In the genomic region with DNA sequence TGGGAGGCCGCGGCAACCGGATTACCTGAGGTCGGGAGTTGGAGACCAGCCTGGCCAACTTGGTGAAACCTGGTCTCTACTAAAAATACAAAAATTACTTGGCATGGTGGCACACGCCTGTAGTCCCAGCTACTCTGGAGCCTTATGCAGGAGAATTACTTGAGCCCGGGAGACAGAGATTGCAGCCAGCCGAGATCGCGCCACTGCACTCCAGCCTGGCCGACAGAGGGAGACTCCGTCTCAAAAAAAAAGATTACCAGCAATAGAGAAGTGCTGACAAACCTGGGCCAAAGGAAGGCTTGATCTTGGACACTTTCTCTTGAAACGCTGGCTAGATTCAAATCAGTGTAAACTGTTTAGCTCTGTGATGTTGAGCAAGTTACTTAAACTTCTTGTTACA, we compare ENCODE assay signal across 2 cellular contexts.
TF ChIP-seq lines count a peak whose summit lies in the region.

No MANE protein-coding gene starts in this region.

TF ChIP-seq in GM12878, 131 proteins besides CTCF, POLR2A, EP300 and RAD21:
- TF ChIP-seq SMC3 (IDR thresholded peaks at IDR 0.05; ENCODE audit: borderline replicate concordance, low read length) (peak; percentile 42; the same call in 1 of the 2 replicates), PAX8 (IDR thresholded peaks at IDR 0.05) (no peak)
TF ChIP-seq in GM12878: peak in this region for 1.

TF ChIP-seq in liver, 16 proteins besides CTCF, POLR2A, EP300 and RAD21:
- no peak for TF ChIP-seq FOXA1 (IDR thresholded peaks at IDR 0.05)
- no peak for TF ChIP-seq NR2F2 (IDR thresholded peaks at IDR 0.05)
- TF ChIP-seq YY1 (IDR thresholded peaks at IDR 0.05): no peak
- no peak for TF ChIP-seq JUND (IDR thresholded peaks at IDR 0.05)
- no peak for TF ChIP-seq GABPA (IDR thresholded peaks at IDR 0.05 in 1 of 2, conservative IDR thresholded peaks at IDR 0.05 in 1 of 2)
- TF ChIP-seq FOXA2 (IDR thresholded peaks at IDR 0.05): no peak
- TF ChIP-seq, protein P1, sequence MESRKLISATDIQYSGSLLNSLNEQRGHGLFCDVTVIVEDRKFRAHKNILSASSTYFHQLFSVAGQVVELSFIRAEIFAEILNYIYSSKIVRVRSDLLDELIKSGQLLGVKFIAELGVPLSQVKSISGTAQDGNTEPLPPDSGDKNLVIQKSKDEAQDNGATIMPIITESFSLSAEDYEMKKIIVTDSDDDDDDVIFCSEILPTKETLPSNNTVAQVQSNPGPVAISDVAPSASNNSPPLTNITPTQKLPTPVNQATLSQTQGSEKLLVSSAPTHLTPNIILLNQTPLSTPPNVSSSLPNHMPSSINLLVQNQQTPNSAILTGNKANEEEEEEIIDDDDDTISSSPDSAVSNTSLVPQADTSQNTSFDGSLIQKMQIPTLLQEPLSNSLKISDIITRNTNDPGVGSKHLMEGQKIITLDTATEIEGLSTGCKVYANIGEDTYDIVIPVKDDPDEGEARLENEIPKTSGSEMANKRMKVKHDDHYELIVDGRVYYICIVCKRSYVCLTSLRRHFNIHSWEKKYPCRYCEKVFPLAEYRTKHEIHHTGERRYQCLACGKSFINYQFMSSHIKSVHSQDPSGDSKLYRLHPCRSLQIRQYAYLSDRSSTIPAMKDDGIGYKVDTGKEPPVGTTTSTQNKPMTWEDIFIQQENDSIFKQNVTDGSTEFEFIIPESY (IDR thresholded peaks at IDR 0.05): no peak
- no peak for TF ChIP-seq SP1 (IDR thresholded peaks at IDR 0.05)
- TF ChIP-seq, protein P2, sequence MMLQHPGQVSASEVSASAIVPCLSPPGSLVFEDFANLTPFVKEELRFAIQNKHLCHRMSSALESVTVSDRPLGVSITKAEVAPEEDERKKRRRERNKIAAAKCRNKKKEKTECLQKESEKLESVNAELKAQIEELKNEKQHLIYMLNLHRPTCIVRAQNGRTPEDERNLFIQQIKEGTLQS (IDR thresholded peaks at IDR 0.05): no peak
- TF ChIP-seq EGR1 (IDR thresholded peaks at IDR 0.05; ENCODE audit: low read depth in 2 of 2): no peak
- TF ChIP-seq RXRA (IDR thresholded peaks at IDR 0.05): no peak
- TF ChIP-seq, protein P3, sequence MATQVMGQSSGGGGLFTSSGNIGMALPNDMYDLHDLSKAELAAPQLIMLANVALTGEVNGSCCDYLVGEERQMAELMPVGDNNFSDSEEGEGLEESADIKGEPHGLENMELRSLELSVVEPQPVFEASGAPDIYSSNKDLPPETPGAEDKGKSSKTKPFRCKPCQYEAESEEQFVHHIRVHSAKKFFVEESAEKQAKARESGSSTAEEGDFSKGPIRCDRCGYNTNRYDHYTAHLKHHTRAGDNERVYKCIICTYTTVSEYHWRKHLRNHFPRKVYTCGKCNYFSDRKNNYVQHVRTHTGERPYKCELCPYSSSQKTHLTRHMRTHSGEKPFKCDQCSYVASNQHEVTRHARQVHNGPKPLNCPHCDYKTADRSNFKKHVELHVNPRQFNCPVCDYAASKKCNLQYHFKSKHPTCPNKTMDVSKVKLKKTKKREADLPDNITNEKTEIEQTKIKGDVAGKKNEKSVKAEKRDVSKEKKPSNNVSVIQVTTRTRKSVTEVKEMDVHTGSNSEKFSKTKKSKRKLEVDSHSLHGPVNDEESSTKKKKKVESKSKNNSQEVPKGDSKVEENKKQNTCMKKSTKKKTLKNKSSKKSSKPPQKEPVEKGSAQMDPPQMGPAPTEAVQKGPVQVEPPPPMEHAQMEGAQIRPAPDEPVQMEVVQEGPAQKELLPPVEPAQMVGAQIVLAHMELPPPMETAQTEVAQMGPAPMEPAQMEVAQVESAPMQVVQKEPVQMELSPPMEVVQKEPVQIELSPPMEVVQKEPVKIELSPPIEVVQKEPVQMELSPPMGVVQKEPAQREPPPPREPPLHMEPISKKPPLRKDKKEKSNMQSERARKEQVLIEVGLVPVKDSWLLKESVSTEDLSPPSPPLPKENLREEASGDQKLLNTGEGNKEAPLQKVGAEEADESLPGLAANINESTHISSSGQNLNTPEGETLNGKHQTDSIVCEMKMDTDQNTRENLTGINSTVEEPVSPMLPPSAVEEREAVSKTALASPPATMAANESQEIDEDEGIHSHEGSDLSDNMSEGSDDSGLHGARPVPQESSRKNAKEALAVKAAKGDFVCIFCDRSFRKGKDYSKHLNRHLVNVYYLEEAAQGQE (IDR thresholded peaks at IDR 0.05): no peak
- no peak for TF ChIP-seq HNF4G (IDR thresholded peaks at IDR 0.05)
- TF ChIP-seq HNF4A (conservative IDR thresholded peaks at IDR 0.05): no peak
- no peak for TF ChIP-seq TAF1 (conservative IDR thresholded peaks at IDR 0.05)
- TF ChIP-seq, protein P4, sequence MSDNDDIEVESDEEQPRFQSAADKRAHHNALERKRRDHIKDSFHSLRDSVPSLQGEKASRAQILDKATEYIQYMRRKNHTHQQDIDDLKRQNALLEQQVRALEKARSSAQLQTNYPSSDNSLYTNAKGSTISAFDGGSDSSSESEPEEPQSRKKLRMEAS (IDR thresholded peaks at IDR 0.05): no peak
